In genomic region chr14:65052832-65053231, GRCh38 we compare ENCODE assay signal across 18 cellular contexts.
"Had no signal": no experiment of that assay in that cellular context is flagged by ENCODE, and none has a peak within 500 bp of the region (broad histone marks: within the 10 kb centered on the region; RNA-seq: fewer than 3 reads in every experiment).

No MANE protein-coding gene starts in this region.

- H3K4me1 ChIP-seq: thyroid gland, uterus had no signal

- H3K27me3 ChIP-seq: esophagus squamous epithelium, thyroid gland, uterus had no signal

- ATAC-seq: activated CD8-positive, alpha-beta memory T cell treated with anti-CD3 and anti-CD28 coated beads, Interleukin-2, amount 10 ng/mL, durations not matched to agents 7 days and 5 days; SK-N-SH treated with all-trans-retinoic acid at 6 μM for 48 hours had no signal

- H3K9me3 ChIP-seq: esophagus squamous epithelium, thyroid gland, uterus had no signal

- DNase-seq: activated CD4-positive, alpha-beta T cell treated with anti-CD3 and anti-CD28 coated beads, Interleukin-2, amount 10 ng/mL, durations not matched to agents 7 days and 5 days; activated CD4-positive, CD25-positive, alpha-beta regulatory T cell; activated CD8-positive, alpha-beta memory T cell treated with anti-CD3 and anti-CD28 coated beads, Interleukin-2, amount 10 ng/mL, durations not matched to agents 7 days and 5 days; aorta; esophagus squamous epithelium; foreskin fibroblast; glutamatergic neuron; mammary epithelial cell; stimulated activated CD4-positive, alpha-beta T cell treated with anti-CD3 and anti-CD28 coated beads, Interleukin-4, amount 100 ng/mL, for 1 hour; stimulated activated CD8-positive, alpha-beta memory T cell treated with anti-CD3 and anti-CD28 coated beads, Interleukin-4, amount 100 ng/mL, for 48 hours; thyroid gland; uterus had no signal

- H3K27ac ChIP-seq: esophagus squamous epithelium, thyroid gland, uterus had no signal

- H3K4me3 ChIP-seq: esophagus squamous epithelium, thyroid gland, uterus had no signal

- H3K36me3 ChIP-seq: uterus had no signal

- H3K9me3 Mint-ChIP-seq: activated CD4-positive, alpha-beta T cell treated with anti-CD3 and anti-CD28 coated beads, Interleukin-2, amount 10 ng/mL, durations not matched to agents 7 days and 5 days; activated naive CD4-positive, alpha-beta T cell treated with anti-CD3 and anti-CD28 coated beads, Interleukin-2, amount 50 U/mL, for 24 hours; nephron; T-helper 1 cell treated with Interleukin-12 subunit alpha and Interleukin-12 subunit beta and Interleukin-4 antibody, amounts not matched to agents 30 μg/mL and 1 μg/mL, for 36 hours had no signal

- H3K27me3 Mint-ChIP-seq: activated CD4-positive, alpha-beta T cell treated with anti-CD3 and anti-CD28 coated beads, Interleukin-2, amount 10 ng/mL, durations not matched to agents 7 days and 5 days; activated CD8-positive, alpha-beta memory T cell treated with anti-CD3 and anti-CD28 coated beads, Interleukin-2, amount 10 ng/mL, durations not matched to agents 7 days and 5 days; activated naive CD4-positive, alpha-beta T cell treated with anti-CD3 and anti-CD28 coated beads, Interleukin-2, amount 50 U/mL, for 24 hours had no signal

- H3K27ac Mint-ChIP-seq: activated CD4-positive, alpha-beta T cell treated with anti-CD3 and anti-CD28 coated beads, Interleukin-2, amount 10 ng/mL, durations not matched to agents 7 days and 5 days; activated CD8-positive, alpha-beta memory T cell treated with anti-CD3 and anti-CD28 coated beads, Interleukin-2, amount 10 ng/mL, durations not matched to agents 7 days and 5 days; activated naive CD4-positive, alpha-beta T cell treated with anti-CD3 and anti-CD28 coated beads, Interleukin-2, amount 50 U/mL, for 24 hours; nephron; T-helper 1 cell treated with Interleukin-12 subunit alpha and Interleukin-12 subunit beta and Interleukin-4 antibody, amounts not matched to agents 30 μg/mL and 1 μg/mL, for 36 hours had no signal

- H3K4me3 Mint-ChIP-seq: activated CD4-positive, alpha-beta T cell treated with anti-CD3 and anti-CD28 coated beads, Interleukin-2, amount 10 ng/mL, durations not matched to agents 7 days and 5 days; activated CD8-positive, alpha-beta memory T cell treated with anti-CD3 and anti-CD28 coated beads, Interleukin-2, amount 10 ng/mL, durations not matched to agents 7 days and 5 days; activated naive CD4-positive, alpha-beta T cell treated with anti-CD3 and anti-CD28 coated beads, Interleukin-2, amount 50 U/mL, for 24 hours; nephron; T-helper 1 cell treated with Interleukin-12 subunit alpha and Interleukin-12 subunit beta and Interleukin-4 antibody, amounts not matched to agents 30 μg/mL and 1 μg/mL, for 36 hours had no signal

- FAIRE-seq: bronchial epithelial cell, TTC549 had no signal

- H3K4me1 Mint-ChIP-seq: nephron had no signal
